In genomic region chr10:27504007-27504890, GRCh38 we compare ENCODE assay signal across 7 cellular contexts. TPM values are rescaled to one million over a fixed set of nuclear protein-coding genes. Genes with fewer than 3 reads are reported as not detected.
DNase-seq lines count a peak whose midpoint lies in the region; ATAC-seq and TF ChIP-seq lines count a peak whose summit lies in the region.

Gene RAB18 (plus strand): TSS chr10:27504304. CDS start chr10:27504370, 66 bp downstream.

- no peak for TF ChIP-seq CTCF in hepatocyte (IDR thresholded peaks at IDR 0.05; ENCODE audit: poor library complexity)

- no peaks in the 10 kb centered on the region for H3K9me3 ChIP-seq in hepatocyte (ENCODE audit: low read depth)

- peaks cover 43% of the 10 kb centered on the region for H4K20me1 ChIP-seq in hepatocyte (ENCODE audit: insufficient read depth, poor library complexity, severe bottlenecking)

- ATAC-seq in GM18511 (IDR thresholded peaks at IDR 0.05; ENCODE audit: unreplicated experiment), result peak; percentile 96
- peak; percentile 98 for ATAC-seq in HG03039 (IDR thresholded peaks at IDR 0.05; ENCODE audit: unreplicated experiment)

- WGBS in hepatocyte (ENCODE audit: low lambda C conversion rate, missing lambda C conversion rate), result 1% methylated on average over 69 of the region's 73 CpGs

- DNase-seq in NCI-H2081 (lab: John Stamatoyannopoulos, UW) (peak; percentile 93 to 96), T1000 (lab: John Stamatoyannopoulos, UW) (peak; percentile 96), astrocyte of the hippocampus (ENCODE audit: low read depth, low spot score) (peak; percentile 99), hepatocyte (ENCODE audit: low spot score) (peak; percentile 99), renal cortical epithelial cell (ENCODE audit: low read depth) (peak; percentile 95)

- H3K27ac ChIP-seq in hepatocyte, result peak within 1 kb of the TSS; percentile 97

- peak within 1 kb of the TSS; percentile 66 for H2AFZ ChIP-seq in hepatocyte

- no peaks in the 10 kb centered on the region for H3K27me3 ChIP-seq in hepatocyte

- H3K36me3 ChIP-seq in hepatocyte (replicated peaks; ENCODE audit: insufficient read depth, low read depth), result no peaks in the 10 kb centered on the region

- H3K4me3 ChIP-seq in hepatocyte, result peak within 1 kb of the TSS; percentile 85

- H3K9me2 ChIP-seq in hepatocyte (replicated peaks; ENCODE audit: insufficient read depth), result no peaks in the 10 kb centered on the region

- H3K79me2 ChIP-seq in hepatocyte, result peaks cover 48% of the 10 kb centered on the region

- H3K4me2 ChIP-seq in hepatocyte, result peak within 1 kb of the TSS; percentile 80

- peaks cover 16% of the 10 kb centered on the region for H3K4me1 ChIP-seq in hepatocyte (ENCODE audit: insufficient read depth)

RNA-seq across cellular contexts. Expression of gene RAB18, which starts in this region (rescaled TPM):
- 56.2 and 88.5 TPM in 2 replicates for total RNA-seq in hepatocyte
- 129 and 132 TPM in 2 replicates for polyA plus RNA-seq in hepatocyte
- total RNA-seq in renal cortical epithelial cell, result 75.7 and 132 TPM in 2 replicates

Comparison
In these comparisons a context has a peak if more than half of its experiments do, and no peak if none do; other contexts are left out.
1. Peak in every context shown above with its lines: DNase-seq, ATAC-seq, H3K4me3 ChIP-seq and H3K27ac ChIP-seq.